Comparison of ENCODE assay signal across 10 cellular contexts in the genomic region with DNA sequence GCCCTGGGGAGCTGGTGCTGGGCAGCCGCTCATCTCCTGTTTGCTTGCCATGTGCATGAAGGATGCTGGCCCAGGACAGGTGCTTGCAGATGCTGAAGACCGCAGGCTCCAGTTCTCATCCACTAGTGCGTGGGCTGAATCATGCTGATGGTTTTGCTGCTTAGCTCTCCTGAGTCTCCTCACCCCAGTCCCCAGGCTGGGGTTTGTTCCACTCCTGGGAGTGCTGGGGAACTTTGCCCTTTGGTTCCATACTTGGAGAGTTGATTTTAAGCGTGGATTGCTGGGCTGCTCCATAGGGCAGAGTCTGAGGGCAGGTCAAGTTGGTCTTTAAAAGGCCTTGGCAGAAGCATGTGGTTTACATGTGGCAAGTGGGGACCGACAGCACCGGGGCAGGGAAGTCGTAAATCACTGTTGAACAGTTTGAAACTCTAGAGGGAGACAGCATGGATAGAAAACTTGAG. TPM values are rescaled to one million over a fixed set of nuclear protein-coding genes. Genes with fewer than 3 reads are reported as not detected.
A peak's percentile ranks its signal among the peaks of the same experiment; 100 is the strongest.
DNase-seq lines count a peak whose midpoint lies in the region; ATAC-seq and TF ChIP-seq lines count a peak whose summit lies in the region.
"Had no signal": no experiment of that assay in that cellular context is flagged by ENCODE, and none has a peak within 500 bp of the region (broad histone marks: within the 10 kb centered on the region; RNA-seq: fewer than 3 reads in every experiment).

No MANE protein-coding gene starts in this region.

- CTCF ChIA-PET in SK-N-SH (lab: Yijun Ruan, JAX), result interaction anchor here (1.2 to 2.9 kb wide), 2 partner anchors 102 to 111 kb away, joined by 3 to 10 read pairs; no protein-coding TSS in a partner anchor

- H4K20me1 ChIP-seq in SK-N-SH (ENCODE audit: insufficient read depth), result no peaks in the 10 kb centered on the region

- peaks cover 3% of the 10 kb centered on the region for H3F3A ChIP-seq in SK-N-SH (replicated peaks; ENCODE audit: insufficient read depth)

- H3K36me3 Mint-ChIP-seq in chondrocyte (ENCODE audit: low read depth), result no peaks in the 10 kb centered on the region

- H3K9ac ChIP-seq in SK-N-SH, result no peak overlapping the region

- no peaks in the 10 kb centered on the region for H3K9me2 ChIP-seq in SK-N-SH

- no peak for TF ChIP-seq EP300 in SK-N-SH (IDR thresholded peaks at IDR 0.05; ENCODE audit: borderline replicate concordance in 1 of 2, low read depth in 1 of 2, low read length in 1 of 2)

- H3K27me3 ChIP-seq in SK-N-SH (ENCODE audit: insufficient read depth), result no peaks in the 10 kb centered on the region
- H3K27me3 ChIP-seq in psoas muscle (ENCODE audit: insufficient read depth in 3 of 3, low read length in 2 of 3), result no peaks in the 10 kb centered on the region

- intact Hi-C loops in psoas muscle (cut with DNase I), result loop anchor here in 1 of 2 donors (10.0 kb wide), 1 partner anchor 81 kb away; no protein-coding TSS in a partner anchor

- no peaks in the 10 kb centered on the region for H3K9me3 ChIP-seq in SK-N-SH
- no peaks in the 10 kb centered on the region for H3K9me3 ChIP-seq in psoas muscle

- 88% methylated on average over 7 of the region's 7 CpGs for WGBS in SK-N-SH (ENCODE audit: low lambda C conversion rate)
- 43 to 51% (median 50%) methylated on average over 7 of the region's 7 CpGs for WGBS in psoas muscle, 3 donors

- H3K27ac Mint-ChIP-seq in chondrocyte (ENCODE audit: unreplicated experiment), result no peak overlapping the region

- H3K4me1 ChIP-seq in SK-N-SH (ENCODE audit: control insufficient read depth in 1 of 2, insufficient read depth in 2 of 2, low read depth in 1 of 2, low read length in 1 of 2) (peaks cover 0 to 22% of the 10 kb centered on the region in 2 experiments; a peak in 1 of 4 replicates), psoas muscle (peaks cover 12% of the 10 kb centered on the region)

- no peak for TF ChIP-seq RAD21 in SK-N-SH (IDR thresholded peaks at IDR 0.05; ENCODE audit: low read length)

- H3K4me3 ChIP-seq in SK-N-SH (ENCODE audit: low read depth in 2 of 2, low read length in 1 of 2) (no peak overlapping the region), coronary artery (no peak overlapping the region), psoas muscle (no peak overlapping the region)

- H3K79me2 ChIP-seq in SK-N-SH (ENCODE audit: insufficient read depth), result peaks cover 77% of the 10 kb centered on the region; the same call in 1 of the 2 replicates

- peaks cover 20% of the 10 kb centered on the region for H3K4me1 Mint-ChIP-seq in chondrocyte (ENCODE audit: low read depth)

- DNase-seq in SK-N-SH, result no peak
- DNase-seq in MV-4-11 (lab: John Stamatoyannopoulos, UW), result peak; percentile 77
- peak; percentile 69 for DNase-seq in coronary artery (ENCODE audit: low spot score)
- DNase-seq in psoas muscle, result no peak
- DNase-seq in cortex of kidney (lab: John Stamatoyannopoulos, UW), result no peak
- no peak for DNase-seq in chondrocyte (ENCODE audit: low spot score)
- DNase-seq in NCI-H226, result no peak
- DNase-seq: MM.1S, posterior cingulate gyrus had no signal

- POLR2A ChIA-PET in SK-N-SH (lab: Yijun Ruan, JAX), result no interaction called here

- no peaks in the 10 kb centered on the region for H3K9me3 Mint-ChIP-seq in chondrocyte (ENCODE audit: low read depth)

- TF ChIP-seq CTCF in SK-N-SH (IDR thresholded peaks at IDR 0.05), result no peak
- TF ChIP-seq CTCF in coronary artery (IDR thresholded peaks at IDR 0.05), result no peak
- TF ChIP-seq CTCF in psoas muscle (IDR thresholded peaks at IDR 0.05), result no peak
- no peak for TF ChIP-seq CTCF in chondrocyte (IDR thresholded peaks at IDR 0.05)

- no peak overlapping the region for H3K4me3 Mint-ChIP-seq in chondrocyte (ENCODE audit: unreplicated experiment)

- no peak overlapping the region for H3K4me2 ChIP-seq in SK-N-SH

- no peaks in the 10 kb centered on the region for H3K27me3 Mint-ChIP-seq in chondrocyte (ENCODE audit: low read depth)

- H2AFZ ChIP-seq in SK-N-SH (ENCODE audit: low read depth), result no peak overlapping the region

- ATAC-seq in SK-N-SH treated with all-trans-retinoic acid at 6 μM for 48 hours (no peak), psoas muscle (peak in 1 of 4 donors; percentile 16)

- H3K27ac ChIP-seq in SK-N-SH (ENCODE audit: low read depth in 2 of 2, low read length in 1 of 2) (no peak overlapping the region), coronary artery (peak overlapping the region in 1 of 2 donors; percentile 86), psoas muscle (peak overlapping the region; percentile 86)

- H3K36me3 ChIP-seq in SK-N-SH (replicated peaks in 1 of 2; ENCODE audit: control insufficient read depth in 1 of 2, insufficient read depth in 2 of 2, low read length in 1 of 2) (no peaks in the 10 kb centered on the region), psoas muscle (ENCODE audit: insufficient read depth in 1 of 2, low read depth in 1 of 2) (peaks cover 0 to 9% of the 10 kb centered on the region in 2 donors)

TF ChIP-seq in SK-N-SH, 30 proteins besides CTCF, POLR2A, EP300 and RAD21:
- TF ChIP-seq, protein P1, sequence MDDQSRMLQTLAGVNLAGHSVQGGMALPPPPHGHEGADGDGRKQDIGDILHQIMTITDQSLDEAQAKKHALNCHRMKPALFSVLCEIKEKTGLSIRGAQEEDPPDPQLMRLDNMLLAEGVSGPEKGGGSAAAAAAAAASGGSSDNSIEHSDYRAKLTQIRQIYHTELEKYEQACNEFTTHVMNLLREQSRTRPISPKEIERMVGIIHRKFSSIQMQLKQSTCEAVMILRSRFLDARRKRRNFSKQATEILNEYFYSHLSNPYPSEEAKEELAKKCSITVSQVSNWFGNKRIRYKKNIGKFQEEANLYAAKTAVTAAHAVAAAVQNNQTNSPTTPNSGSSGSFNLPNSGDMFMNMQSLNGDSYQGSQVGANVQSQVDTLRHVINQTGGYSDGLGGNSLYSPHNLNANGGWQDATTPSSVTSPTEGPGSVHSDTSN (IDR thresholded peaks at IDR 0.05), result 0 out of 2 replicates have a peak, but pooled peaks have one; percentile 26
- no peak for TF ChIP-seq POLR2AphosphoS5 (IDR thresholded peaks at IDR 0.05; ENCODE audit: low read depth, low read length)
- TF ChIP-seq, protein P2, sequence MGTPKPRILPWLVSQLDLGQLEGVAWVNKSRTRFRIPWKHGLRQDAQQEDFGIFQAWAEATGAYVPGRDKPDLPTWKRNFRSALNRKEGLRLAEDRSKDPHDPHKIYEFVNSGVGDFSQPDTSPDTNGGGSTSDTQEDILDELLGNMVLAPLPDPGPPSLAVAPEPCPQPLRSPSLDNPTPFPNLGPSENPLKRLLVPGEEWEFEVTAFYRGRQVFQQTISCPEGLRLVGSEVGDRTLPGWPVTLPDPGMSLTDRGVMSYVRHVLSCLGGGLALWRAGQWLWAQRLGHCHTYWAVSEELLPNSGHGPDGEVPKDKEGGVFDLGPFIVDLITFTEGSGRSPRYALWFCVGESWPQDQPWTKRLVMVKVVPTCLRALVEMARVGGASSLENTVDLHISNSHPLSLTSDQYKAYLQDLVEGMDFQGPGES (IDR thresholded peaks at IDR 0.05; ENCODE audit: low read depth, low read length), result no peak

TF ChIP-seq in SK-N-SH treated with all-trans-retinoic acid at 6 μM for 48 hours, 23 proteins besides CTCF, POLR2A, EP300 and RAD21:
- TF ChIP-seq RARB (CRISPR knock-in tag; IDR thresholded peaks at IDR 0.05) (no peak), OSR1 (CRISPR knock-in tag; IDR thresholded peaks at IDR 0.05) (no peak), ARNTL (CRISPR knock-in tag; IDR thresholded peaks at IDR 0.05; ENCODE audit: borderline replicate concordance, low read depth) (no peak)
- TF ChIP-seq, protein P3, sequence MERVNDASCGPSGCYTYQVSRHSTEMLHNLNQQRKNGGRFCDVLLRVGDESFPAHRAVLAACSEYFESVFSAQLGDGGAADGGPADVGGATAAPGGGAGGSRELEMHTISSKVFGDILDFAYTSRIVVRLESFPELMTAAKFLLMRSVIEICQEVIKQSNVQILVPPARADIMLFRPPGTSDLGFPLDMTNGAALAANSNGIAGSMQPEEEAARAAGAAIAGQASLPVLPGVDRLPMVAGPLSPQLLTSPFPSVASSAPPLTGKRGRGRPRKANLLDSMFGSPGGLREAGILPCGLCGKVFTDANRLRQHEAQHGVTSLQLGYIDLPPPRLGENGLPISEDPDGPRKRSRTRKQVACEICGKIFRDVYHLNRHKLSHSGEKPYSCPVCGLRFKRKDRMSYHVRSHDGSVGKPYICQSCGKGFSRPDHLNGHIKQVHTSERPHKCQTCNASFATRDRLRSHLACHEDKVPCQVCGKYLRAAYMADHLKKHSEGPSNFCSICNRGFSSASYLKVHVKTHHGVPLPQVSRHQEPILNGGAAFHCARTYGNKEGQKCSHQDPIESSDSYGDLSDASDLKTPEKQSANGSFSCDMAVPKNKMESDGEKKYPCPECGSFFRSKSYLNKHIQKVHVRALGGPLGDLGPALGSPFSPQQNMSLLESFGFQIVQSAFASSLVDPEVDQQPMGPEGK (CRISPR knock-in tag; IDR thresholded peaks at IDR 0.05; ENCODE audit: borderline replicate concordance), result no peak

RNA-seq across cellular contexts. Expression of a gene that starts 9.1 kb away (rescaled TPM):
- 23.0 and 25.8 TPM in 2 replicates for polyA plus RNA-seq in SK-N-SH (2012; rRNA removed)
- 12.8 and 14.4 TPM in 2 replicates for polyA plus RNA-seq in SK-N-SH (2012; cell fraction: cytosol; rRNA removed)
- polyA plus RNA-seq in SK-N-SH (2012; cell fraction: nucleus; rRNA removed), result 89.3 and 188 TPM in 2 replicates
- 10 to 100 TPM; 11.1 to 23.6 (median 18.2) TPM for total RNA-seq in psoas muscle
- 10 to 100 TPM in 2 of 3 donors, 1 to 10 TPM in 1; 9.7 to 18.1 (median 10.0) TPM for polyA plus RNA-seq in psoas muscle
- total RNA-seq in chondrocyte, result 17.6 to 25.4 TPM (median 18.9 TPM) in 3 replicates

RNA-seq across cellular contexts. Expression of a gene that starts 36.2 kb away (rescaled TPM):
- polyA plus RNA-seq in SK-N-SH (2012; rRNA removed) (34.2 and 42.7 TPM in 2 replicates), psoas muscle (10 to 100 TPM; 27.5 to 44.0 (median 28.5) TPM)
- polyA plus RNA-seq in SK-N-SH (2012; cell fraction: cytosol; rRNA removed), result 34.6 and 42.2 TPM in 2 replicates
- 19.3 and 31.3 TPM in 2 replicates for polyA plus RNA-seq in SK-N-SH (2012; cell fraction: nucleus; rRNA removed)
- total RNA-seq in psoas muscle (10 to 100 TPM; 35.9 to 63.4 (median 54.1) TPM), chondrocyte (87.4 to 108 TPM (median 104 TPM) in 3 replicates)

Comparison
In these comparisons a context has a peak if more than half of its experiments do, and no peak if none do; other contexts are left out.
1. DNase-seq: peak in MV-4-11 (single experiment) and coronary artery (single experiment); none in SK-N-SH (single experiment), psoas muscle (0 of 2), cortex of kidney (single experiment), chondrocyte (single experiment) and NCI-H226 (single experiment).